12 cellular contexts compared by ENCODE assay signal in the genomic region with DNA sequence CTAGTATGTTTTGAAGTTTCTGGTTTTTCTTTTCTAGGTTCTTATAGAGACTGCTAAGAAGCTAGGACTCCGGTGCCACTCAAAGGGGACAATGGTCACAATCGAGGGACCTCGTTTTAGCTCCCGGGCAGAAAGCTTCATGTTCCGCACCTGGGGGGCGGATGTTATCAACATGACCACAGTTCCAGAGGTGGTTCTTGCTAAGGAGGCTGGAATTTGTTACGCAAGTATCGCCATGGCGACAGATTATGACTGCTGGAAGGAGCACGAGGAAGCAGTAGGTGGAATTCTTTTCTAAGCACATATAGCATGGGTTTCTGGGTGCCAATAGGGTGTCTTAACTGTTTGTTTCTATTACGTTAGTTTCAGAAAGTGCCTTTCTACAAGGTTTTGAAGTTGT. TPM values are rescaled to one million over a fixed set of nuclear protein-coding genes. Genes with fewer than 3 reads are reported as not detected.
DNase-seq lines count a peak whose midpoint lies in the region; ATAC-seq and TF ChIP-seq lines count a peak whose summit lies in the region.
"Had no signal": no experiment of that assay in that cellular context is flagged by ENCODE, and none has a peak within 500 bp of the region (broad histone marks: within the 10 kb centered on the region; RNA-seq: fewer than 3 reads in every experiment).

No MANE protein-coding gene starts in this region.

- peaks cover 69 to 84% of the 10 kb centered on the region in 2 experiments for H3K36me3 ChIP-seq in HCT116 (ENCODE audit: control insufficient read depth in 1 of 2, insufficient read depth in 2 of 2, low read length in 2 of 2)

- no peak overlapping the region for H3K4me3 Mint-ChIP-seq in T-cell
- H3K4me3 Mint-ChIP-seq: stimulated activated naive B cell treated with anti-CD40 and anti-IgM and Interleukin-4, amounts not matched to agents 10 μg/mL and 1 μg/mL and 100 μg/mL, for 72 hours had no signal

- H3K27ac Mint-ChIP-seq in T-cell, result no peak overlapping the region
- H3K27ac Mint-ChIP-seq: stimulated activated naive B cell treated with anti-CD40 and anti-IgM and Interleukin-4, amounts not matched to agents 10 μg/mL and 1 μg/mL and 100 μg/mL, for 72 hours had no signal

- TF ChIP-seq POLR2A in HCT116 (IDR thresholded peaks at IDR 0.05; ENCODE audit: borderline replicate concordance, extremely low read depth, insufficient read depth, insufficient read length), result no peak
- TF ChIP-seq POLR2A in GM18505 (IDR thresholded peaks at IDR 0.05; ENCODE audit: borderline replicate concordance, extremely low read depth, insufficient read depth, insufficient read length), result no peak

- peaks cover 23% of the 10 kb centered on the region for H4K20me1 ChIP-seq in HCT116 (ENCODE audit: insufficient read depth)

- intact Hi-C loops in HCT116 (cut with micrococcal nuclease), result no loop called here
- intact Hi-C loops in head of caudate nucleus (cut with DNase I), result no loop called here

- H3K4me3 ChIP-seq in HCT116 (replicated peaks in 1 of 2; ENCODE audit: low read depth in 1 of 2, low read length in 2 of 2), result no peak overlapping the region

- POLR2A ChIA-PET in HCT116 (lab: Charles Lee) (no interaction called here), T-cell (lab: Charles Lee) (no interaction called here)

- peaks cover 17 to 37% (median 26%) of the 10 kb centered on the region in 3 donors for H3K4me1 Mint-ChIP-seq in T-cell

- no peak overlapping the region for H3K27ac ChIP-seq in HCT116 (ENCODE audit: low read depth, low read length)
- H3K27ac ChIP-seq: C4-2B had no signal

- no peaks in the 10 kb centered on the region for H3K9me3 ChIP-seq in HCT116 (ENCODE audit: control insufficient read depth in 1 of 2, insufficient read depth in 1 of 2, low read depth in 1 of 2, low read length in 2 of 2)

- peaks cover 96% of the 10 kb centered on the region for H3K79me2 ChIP-seq in HCT116 (ENCODE audit: insufficient read depth, low read length)

- no peaks in the 10 kb centered on the region for H3K9me3 Mint-ChIP-seq in T-cell
- H3K9me3 Mint-ChIP-seq: stimulated activated naive B cell treated with anti-CD40 and anti-IgM and Interleukin-4, amounts not matched to agents 10 μg/mL and 1 μg/mL and 100 μg/mL, for 72 hours had no signal

- DNase-seq in HCT116 (ENCODE audit: low read depth, low spot score), result no peak
- peak; percentile 91 for DNase-seq in amniotic epithelial cell (ENCODE audit: low read depth)
- peak in 29 of 42 donors; percentile 3 to 68 (median 24) for DNase-seq in head of caudate nucleus
- peak; percentile 51 for DNase-seq in omental fat pad (ENCODE audit: low spot score)
- DNase-seq in activated T-cell treated with anti-CD3 and anti-CD28 coated beads for 4 hours, result no peak
- DNase-seq in T-cell, result no peak
- no peak for DNase-seq in DMS153 (lab: John Stamatoyannopoulos, UW)
- DNase-seq: erythroblast; NCI-H2227 treated with DMSO at 0.1 percent for 48 hours; stimulated activated naive B cell treated with anti-CD40 and anti-IgM and Interleukin-4, amounts not matched to agents 10 μg/mL and 1 μg/mL and 100 μg/mL, for 72 hours had no signal

- H3K4me1 ChIP-seq in HCT116 (ENCODE audit: control insufficient read depth in 1 of 2, insufficient read depth in 2 of 2, low read length in 2 of 2), result no peaks in the 10 kb centered on the region

- CTCF ChIA-PET in HCT116 (lab: Charles Lee) (interaction anchor here (1.1 kb wide), 1 partner anchor 389 kb away, joined by 3 read pairs; no protein-coding TSS in a partner anchor), T-cell (lab: Charles Lee) (no interaction called here)

- no TSS peak for BruUV-seq in HCT116 (replicated peaks; lab: Mats Ljungman, UMichigan)

- TF ChIP-seq RAD21 in HCT116 (IDR thresholded peaks at IDR 0.05; ENCODE audit: low read depth), result no peak

- ATAC-seq in HCT116 (0 out of 2 replicates have a peak, but pooled peaks have one; percentile 33), omental fat pad (ENCODE audit: low FRiP score) (peak; percentile 76), GM18505 (IDR thresholded peaks at IDR 0.05; ENCODE audit: unreplicated experiment) (no peak), T-cell (replicated peaks in 1 of 4) (no peak)
- ATAC-seq: stimulated activated naive B cell treated with anti-CD40 and anti-IgM and Interleukin-4, amounts not matched to agents 10 μg/mL and 1 μg/mL and 100 μg/mL, for 72 hours had no signal

- no peak overlapping the region for H3K9ac ChIP-seq in HCT116 (ENCODE audit: low read length)

- TF ChIP-seq CTCF in HCT116 (IDR thresholded peaks at IDR 0.05 in 2 of 3, conservative IDR thresholded peaks at IDR 0.05 in 1 of 3; ENCODE audit: borderline replicate concordance in 1 of 3, insufficient read depth in 1 of 3, low read depth in 2 of 3, low read length in 2 of 3) (no peak), omental fat pad (IDR thresholded peaks at IDR 0.05) (no peak)

- RAD21 ChIA-PET in HCT116 (lab: Charles Lee; ENCODE audit: low non-redundant PET in 1 of 2, low total read pairs in 2 of 2, uncharacterized antibody in 2 of 2, unreplicated experiment in 2 of 2), result no interaction called here

- no peaks in the 10 kb centered on the region for H3K27me3 Mint-ChIP-seq in T-cell
- H3K27me3 Mint-ChIP-seq: stimulated activated naive B cell treated with anti-CD40 and anti-IgM and Interleukin-4, amounts not matched to agents 10 μg/mL and 1 μg/mL and 100 μg/mL, for 72 hours had no signal

- H2AFZ ChIP-seq in HCT116 (ENCODE audit: low read depth, low read length, poor library complexity, severe bottlenecking), result no peak overlapping the region

- H3K27me3 ChIP-seq in HCT116 (ENCODE audit: insufficient read depth, low read length), result no peaks in the 10 kb centered on the region

- no peaks in the 10 kb centered on the region for H3K9me2 ChIP-seq in HCT116 (ENCODE audit: insufficient read depth)

- H3K4me2 ChIP-seq in HCT116 (ENCODE audit: low read length), result no peak overlapping the region

- peaks cover 66% of the 10 kb centered on the region for H3K36me3 Mint-ChIP-seq in T-cell

TF ChIP-seq in HCT116, 20 proteins besides CTCF, POLR2A, EP300 and RAD21:
- TF ChIP-seq, protein P1, sequence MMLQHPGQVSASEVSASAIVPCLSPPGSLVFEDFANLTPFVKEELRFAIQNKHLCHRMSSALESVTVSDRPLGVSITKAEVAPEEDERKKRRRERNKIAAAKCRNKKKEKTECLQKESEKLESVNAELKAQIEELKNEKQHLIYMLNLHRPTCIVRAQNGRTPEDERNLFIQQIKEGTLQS (IDR thresholded peaks at IDR 0.05), result no peak
- peak; percentile 74 for TF ChIP-seq CEBPB (IDR thresholded peaks at IDR 0.05; ENCODE audit: low read depth)

RNA-seq across cellular contexts. Expression of gene MTAP, which starts 52.2 kb away (rescaled TPM):
- 326 TPM for total RNA-seq in HCT116 (2021; ENCODE audit: unreplicated experiment)
- polyA plus RNA-seq in HCT116 (2012), result 76.1 and 98.0 TPM in 2 replicates
- total RNA-seq in omental fat pad, result 10 to 100 TPM; 22.2 to 27.0 (median 25.4) TPM
- total RNA-seq in T-cell, result 10 to 100 TPM; 32.0 to 41.9 (median 34.6) TPM

Comparison
In these comparisons a context has a peak if more than half of its experiments do, and no peak if none do; other contexts are left out.
1. ATAC-seq: peak in HCT116 (single experiment) and omental fat pad (single experiment); none in GM18505 (single experiment) and T-cell (0 of 4).
2. DNase-seq: peak in amniotic epithelial cell (single experiment), head of caudate nucleus (29 of 42) and omental fat pad (single experiment); none in HCT116 (single experiment), activated T-cell treated with anti-CD3 and anti-CD28 coated beads for 4 hours (single experiment), T-cell (0 of 34) and DMS153 (single experiment).